Comparison of ENCODE assay signal across 7 cellular contexts in the genomic region with DNA sequence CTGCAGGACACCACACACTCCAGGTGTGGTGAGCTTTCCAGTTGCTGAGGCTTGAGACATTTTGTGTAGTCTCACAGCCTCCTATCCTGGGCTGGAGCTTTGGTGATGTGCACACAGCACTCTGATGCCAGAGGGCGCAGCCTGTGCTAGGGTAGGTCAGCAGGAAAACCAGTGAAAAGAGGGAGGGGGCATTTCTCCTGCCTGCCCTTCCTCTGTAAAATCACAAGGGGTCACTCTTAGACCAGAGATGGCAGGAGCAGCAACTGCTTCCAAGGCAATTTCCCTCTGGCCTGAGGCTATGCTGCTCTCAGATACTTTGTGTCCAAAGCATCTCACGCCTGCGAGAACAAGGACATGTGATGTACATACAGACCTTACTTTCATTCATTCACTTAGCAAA. TPM values are rescaled to one million over a fixed set of nuclear protein-coding genes. Genes with fewer than 3 reads are reported as not detected.
A peak's percentile ranks its signal among the peaks of the same experiment; 100 is the strongest.
DNase-seq lines count a peak whose midpoint lies in the region; ATAC-seq, FAIRE-seq and TF ChIP-seq lines count a peak whose summit lies in the region.

No MANE protein-coding gene starts in this region.

- peak; percentile 95 to 98 for TF ChIP-seq RAD21 in liver (IDR thresholded peaks at IDR 0.05)

- TF ChIP-seq CTCF in liver (IDR thresholded peaks at IDR 0.05; ENCODE audit: low read depth, low read length, missing input control): peak; percentile 97

- H3K9ac ChIP-seq in liver (ENCODE audit: low read depth in 1 of 2, low read length in 2 of 2): no peak overlapping the region

- peak overlapping the region in 1 of 2 donors; percentile 0 for H3K27ac ChIP-seq in liver (ENCODE audit: low read depth in 1 of 2, low read length in 2 of 2)

- FAIRE-seq in RCC 7860 (lab: Jason Lieb, UNC): no peak

- H3K4me1 ChIP-seq in liver (ENCODE audit: control insufficient read depth in 4 of 4, insufficient read depth in 4 of 4, low read length in 3 of 4): peaks cover 2 to 5% (median 4%) of the 10 kb centered on the region in 4 donors

- no peaks in the 10 kb centered on the region for H3K9me3 ChIP-seq in liver (ENCODE audit: control insufficient read depth in 4 of 4, low read length in 3 of 4)

- no peak overlapping the region for H3K4me3 ChIP-seq in liver (ENCODE audit: low read depth in 1 of 3, low read length in 3 of 3)

- H3K27me3 ChIP-seq in liver (ENCODE audit: control insufficient read depth in 4 of 4, insufficient read depth in 4 of 4, low read length in 3 of 4): no peaks in the 10 kb centered on the region

- peaks cover 0 to 39% (median 21%) of the 10 kb centered on the region in 4 donors for H3K36me3 ChIP-seq in liver (ENCODE audit: control insufficient read depth in 4 of 4, insufficient read depth in 3 of 4, low read depth in 1 of 4, low read length in 3 of 4)

- 49% methylated on average over 3 of the region's 3 CpGs for WGBS in liver

- ATAC-seq in HG03571 (IDR thresholded peaks at IDR 0.05; ENCODE audit: unreplicated experiment) (no peak), HG02763 (IDR thresholded peaks at IDR 0.05; ENCODE audit: unreplicated experiment) (no peak)

- DNase-seq in Daoy (ENCODE audit: low read depth): peak; percentile 16
- peak; percentile 65 for DNase-seq in HT1080 (ENCODE audit: low read depth)
- DNase-seq in RCC 7860 (ENCODE audit: low spot score): peak; percentile 11
- peak; percentile 18 for DNase-seq in central memory CD4-positive, alpha-beta T cell

TF ChIP-seq in liver, 16 proteins besides CTCF, POLR2A, EP300 and RAD21:
- TF ChIP-seq SP1 (IDR thresholded peaks at IDR 0.05) (no peak), RXRA (IDR thresholded peaks at IDR 0.05) (peak in 1 of 2 donors; percentile 49), HNF4A (conservative IDR thresholded peaks at IDR 0.05) (peak; percentile 31 to 44)

RNA-seq across cellular contexts. Expression of a gene that starts 16.5 kb away (rescaled TPM):
- not detected in 2 replicates for total RNA-seq in Daoy (2014; rRNA removed; shearing (Covaris generic))
- 0.30 TPM in 1 of 2 replicates, not detected in the other for total RNA-seq in HT1080 (2014; rRNA removed; shearing (Covaris generic))
- not detected in 2 replicates for polyA plus RNA-seq in HT1080 (2015; cell fraction: cytosol; rRNA removed)
- polyA plus RNA-seq in HT1080 (2015; cell fraction: nucleus; rRNA removed): 4.8 and 4.9 TPM in 2 replicates
- total RNA-seq in liver: 10 to 100 TPM in 1 of 2 donors, under 1 TPM in 1; 0.25 to 12.1 TPM
- polyA plus RNA-seq in liver: 1 to 10 TPM; 1.8 to 6.1 TPM

RNA-seq across cellular contexts. Expression of a gene that starts 20.9 kb away (rescaled TPM):
- 0.09 and 0.40 TPM in 2 replicates for total RNA-seq in Daoy (2014; rRNA removed; shearing (Covaris generic))
- total RNA-seq in HT1080 (2014; rRNA removed; shearing (Covaris generic)): 0.17 TPM in 1 of 2 replicates, not detected in the other
- 0.06 and 0.12 TPM in 2 replicates for polyA plus RNA-seq in HT1080 (2015; cell fraction: cytosol; rRNA removed)
- 2.8 TPM in 1 of 2 replicates, not detected in the other for polyA plus RNA-seq in HT1080 (2015; cell fraction: nucleus; rRNA removed)
- 1,000 to 10,000 TPM in 1 of 2 donors, 100 to 1,000 TPM in 1; 447 to 2,000 TPM for total RNA-seq in liver
- polyA plus RNA-seq in liver: 1,000 to 10,000 TPM; 2,821 to 3,354 TPM

RNA-seq across cellular contexts. Expression of a gene that starts 46.0 kb away (rescaled TPM):
- total RNA-seq in Daoy (2014; rRNA removed; shearing (Covaris generic)): 6.3 and 16.9 TPM in 2 replicates
- total RNA-seq in HT1080 (2014; rRNA removed; shearing (Covaris generic)): 18.1 and 18.7 TPM in 2 replicates
- 9.2 and 10.5 TPM in 2 replicates for polyA plus RNA-seq in HT1080 (2015; cell fraction: cytosol; rRNA removed)
- polyA plus RNA-seq in HT1080 (2015; cell fraction: nucleus; rRNA removed): 7.2 and 15.2 TPM in 2 replicates
- 10 to 100 TPM; 14.0 to 24.4 TPM for total RNA-seq in liver
- 10 to 100 TPM; 18.6 to 23.1 TPM for polyA plus RNA-seq in liver

RNA-seq across cellular contexts. Expression of a gene that starts 56.8 kb away (rescaled TPM):
- not detected in 2 replicates for total RNA-seq in Daoy (2014; rRNA removed; shearing (Covaris generic))
- 0.03 and 0.45 TPM in 2 replicates for total RNA-seq in HT1080 (2014; rRNA removed; shearing (Covaris generic))
- polyA plus RNA-seq in HT1080 (2015; cell fraction: cytosol; rRNA removed): not detected in 2 replicates
- 0.07 TPM in 1 of 2 replicates, not detected in the other for polyA plus RNA-seq in HT1080 (2015; cell fraction: nucleus; rRNA removed)
- 1,000 to 10,000 TPM in 1 of 2 donors, 100 to 1,000 TPM in 1; 507 to 1,075 TPM for total RNA-seq in liver
- polyA plus RNA-seq in liver: 1,000 to 10,000 TPM in 1 of 2 donors, 100 to 1,000 TPM in 1; 743 to 1,326 TPM

Comparison
In these comparisons a context has a peak if more than half of its experiments do, and no peak if none do; other contexts are left out.
1. DNase-seq: peak in every context shown above with its lines; median percentile 65 in HT1080; 18 in central memory CD4-positive, alpha-beta T cell; 16 in Daoy; 11 in RCC 7860.
2. RNA of a gene that starts 20.9 kb away (total RNA-seq): 447 to 2,000 TPM in liver; 0.09 to 0.40 TPM in Daoy and 0.17 TPM in HT1080; every median in the first group is over 100 times any median in the second.